16 cellular contexts compared by ENCODE assay signal in genomic region chr1:36269408-36269838, GRCh38. TPM values are rescaled to one million over a fixed set of nuclear protein-coding genes. Genes with fewer than 3 reads are reported as not detected.
DNase-seq lines count a peak whose midpoint lies in the region; ATAC-seq, FAIRE-seq and TF ChIP-seq lines count a peak whose summit lies in the region.
"Had no signal": no experiment of that assay in that cellular context is flagged by ENCODE, and none has a peak within 500 bp of the region (broad histone marks: within the 10 kb centered on the region; RNA-seq: fewer than 3 reads in every experiment).

No MANE protein-coding gene starts in this region.

- H3K9me3 Mint-ChIP-seq in IgD-negative memory B cell: no peaks in the 10 kb centered on the region
- H3K9me3 Mint-ChIP-seq in naive thymus-derived CD8-positive, alpha-beta T cell: no peaks in the 10 kb centered on the region

- H3K27ac Mint-ChIP-seq in IgD-negative memory B cell: peak overlapping the region in 2 of 3 donors; percentile 21 to 47
- H3K27ac Mint-ChIP-seq in naive thymus-derived CD8-positive, alpha-beta T cell: peak overlapping the region in 7 of 10 donors; percentile 5 to 72 (median 31)

- H3K27me3 Mint-ChIP-seq in IgD-negative memory B cell: no peaks in the 10 kb centered on the region
- H3K27me3 Mint-ChIP-seq in naive thymus-derived CD8-positive, alpha-beta T cell: no peaks in the 10 kb centered on the region

- peaks cover 2 to 9% (median 7%) of the 10 kb centered on the region in 3 donors for H3K4me1 Mint-ChIP-seq in IgD-negative memory B cell
- H3K4me1 Mint-ChIP-seq in naive thymus-derived CD8-positive, alpha-beta T cell: peaks cover 0 to 26% (median 15%) of the 10 kb centered on the region in 4 donors

- in situ Hi-C loops in ACHN (cut with HindIII; ENCODE audit: low pct_ligation_motif_present, low pct_unique_long_range_greater_than_20kb, low sequenced_read_pairs): no loop called here

- H3K36me3 Mint-ChIP-seq in IgD-negative memory B cell: peaks cover 3% of the 10 kb centered on the region
- H3K36me3 Mint-ChIP-seq in naive thymus-derived CD8-positive, alpha-beta T cell: peaks cover 0 to 57% (median 0%) of the 10 kb centered on the region in 3 donors

- POLR2A ChIA-PET in naive thymus-derived CD8-positive, alpha-beta T cell (lab: Charles Lee): no interaction called here

- TF ChIP-seq CTCF in C4-2B (conservative IDR thresholded peaks at IDR 0.05): no peak

- ATAC-seq in naive thymus-derived CD8-positive, alpha-beta T cell: no peak

- no peak for FAIRE-seq in urothelium cell line (lab: Jason Lieb, UNC)
- FAIRE-seq: endothelial cell of umbilical vein had no signal

- H3K27ac ChIP-seq in C4-2B: peak overlapping the region; percentile 92

- H3K4me3 Mint-ChIP-seq in IgD-negative memory B cell: no peak overlapping the region
- H3K4me3 Mint-ChIP-seq in naive thymus-derived CD8-positive, alpha-beta T cell: no peak overlapping the region

- DNase-seq in fibroblast of gingiva (ENCODE audit: low read depth) (peak; percentile 48), NOMO-1 treated with DMSO at 0.1 percent for 48 hours (lab: John Stamatoyannopoulos, UW; ENCODE audit: unreplicated experiment) (no peak), urothelium cell line (ENCODE audit: low spot score) (no peak), ACHN (no peak), NCI-H2171 (lab: John Stamatoyannopoulos, UW) (no peak)
- DNase-seq in naive thymus-derived CD8-positive, alpha-beta T cell: no peak
- DNase-seq: activated CD4-positive, alpha-beta T cell treated with anti-CD3 and anti-CD28 coated beads for 4 hours; activated CD8-positive, alpha-beta memory T cell treated with anti-CD3 and anti-CD28 coated beads, Interleukin-2, amount 50 U/mL, for 48 hours; BE2C; DMS153; NCI-H146; NCI-H345; T1000 had no signal

RNA-seq across cellular contexts. Expression of gene SH3D21, which starts 36.7 kb away (rescaled TPM):
- polyA plus RNA-seq in IgD-negative memory B cell: 0.46 TPM
- total RNA-seq in naive thymus-derived CD8-positive, alpha-beta T cell: 1 to 10 TPM; 2.6 to 2.7 TPM
- polyA plus RNA-seq in naive thymus-derived CD8-positive, alpha-beta T cell: under 1 TPM in 2 of 3 donors, not detected in 1; 0.19 to 0.35 TPM

RNA-seq across cellular contexts. Expression of gene THRAP3, which starts 45.2 kb away (rescaled TPM):
- 97.9 TPM for polyA plus RNA-seq in IgD-negative memory B cell
- 100 to 1,000 TPM; 123 to 131 TPM for total RNA-seq in naive thymus-derived CD8-positive, alpha-beta T cell
- 100 to 1,000 TPM in 1 of 3 donors, 10 to 100 TPM in 2; 87.6 to 106 (median 97.8) TPM for polyA plus RNA-seq in naive thymus-derived CD8-positive, alpha-beta T cell

RNA-seq across cellular contexts. Expression of gene EVA1B, which starts 54.0 kb away (rescaled TPM):
- not detected for polyA plus RNA-seq in IgD-negative memory B cell
- 1 to 10 TPM; 1.2 to 1.6 TPM for total RNA-seq in naive thymus-derived CD8-positive, alpha-beta T cell
- polyA plus RNA-seq in naive thymus-derived CD8-positive, alpha-beta T cell: 1 to 10 TPM in 1 of 3 donors, under 1 TPM in 2; 0.16 to 2.4 (median 0.43) TPM
